14 cellular contexts compared by ENCODE assay signal in the genomic region with DNA sequence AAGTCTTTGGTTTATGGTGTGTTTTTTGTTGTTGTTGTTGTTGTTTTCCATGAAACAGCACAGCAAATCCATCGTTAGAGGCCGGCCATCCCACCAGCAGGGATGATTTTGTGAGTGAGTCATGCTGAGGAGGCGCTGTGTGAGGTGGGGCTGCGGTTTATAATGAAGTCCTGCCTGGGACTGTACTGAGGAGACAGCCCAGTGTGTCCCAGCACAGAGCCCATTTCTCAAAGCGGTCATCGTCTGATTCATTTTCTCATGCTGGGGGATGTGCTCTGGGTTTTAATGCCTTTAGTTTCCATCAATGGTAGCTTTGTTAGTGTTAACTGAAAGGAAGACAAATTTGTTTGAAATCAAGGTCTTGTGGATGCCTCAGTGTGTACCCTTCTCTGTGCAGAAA.
DNase-seq lines count a peak whose midpoint lies in the region; FAIRE-seq lines count a peak whose summit lies in the region.
"Had no signal": no experiment of that assay in that cellular context is flagged by ENCODE, and none has a peak within 500 bp of the region (broad histone marks: within the 10 kb centered on the region; RNA-seq: fewer than 3 reads in every experiment).

No MANE protein-coding gene starts in this region.

- DNase-seq in HT1080 (ENCODE audit: low read depth), result peak; percentile 98
- DNase-seq in astrocyte of the hippocampus (ENCODE audit: low read depth, low spot score), result peak; percentile 91
- peak; percentile 80 for DNase-seq in globus pallidus (ENCODE audit: low spot score)
- peak; percentile 68 for DNase-seq in urothelium cell line (ENCODE audit: low spot score)
- no peak for DNase-seq in activated CD8-positive, alpha-beta memory T cell treated with anti-CD3 and anti-CD28 coated beads for 24 hours
- no peak for DNase-seq in iPS-NIHi7 (ENCODE audit: extremely low spot score)
- DNase-seq in NCI-H146 treated with DMSO at 0.1 percent for 48 hours (lab: John Stamatoyannopoulos, UW; ENCODE audit: unreplicated experiment), result no peak
- DNase-seq: activated CD4-positive, alpha-beta T cell treated with anti-CD3 and anti-CD28 coated beads, Interleukin-2, amount 50 U/mL, for 4 hours; activated effector memory CD4-positive, alpha-beta T cell treated with anti-CD3 and anti-CD28 coated beads, Interleukin-2, amount 50 U/mL, for 16 hours; gastrocnemius medialis; NCI-H1105; nephron progenitor cell; testis had no signal

- no peak for FAIRE-seq in urothelium cell line (lab: Jason Lieb, UNC)
- FAIRE-seq: colon had no signal

Comparison
In these comparisons a context has a peak if more than half of its experiments do, and no peak if none do; other contexts are left out.
1. DNase-seq: peak in HT1080 (single experiment), astrocyte of the hippocampus (single experiment), globus pallidus (single experiment) and urothelium cell line (single experiment); none in activated CD8-positive, alpha-beta memory T cell treated with anti-CD3 and anti-CD28 coated beads for 24 hours (single experiment), iPS-NIHi7 (single experiment) and NCI-H146 treated with DMSO at 0.1 percent for 48 hours (single experiment).